In genomic region chr9:88991066-88992030, GRCh38 we compare ENCODE assay signal across 9 cellular contexts. TPM values are rescaled to one million over a fixed set of nuclear protein-coding genes. Genes with fewer than 3 reads are reported as not detected.
DNase-seq lines count a peak whose midpoint lies in the region; ATAC-seq and TF ChIP-seq lines count a peak whose summit lies in the region.
"Had no signal": no experiment of that assay in that cellular context is flagged by ENCODE, and none has a peak within 500 bp of the region (broad histone marks: within the 10 kb centered on the region; RNA-seq: fewer than 3 reads in every experiment).

Gene S1PR3 (plus strand): TSS chr9:88991468. CDS start chr9:89001201, 9,733 bp downstream.

- H3K27ac Mint-ChIP-seq in neural progenitor cell = peak within 1 kb of the TSS; percentile 85

- no peaks in the 10 kb centered on the region for H3K9me3 ChIP-seq in neural progenitor cell (ENCODE audit: low read depth)

- H3K36me3 ChIP-seq in neural progenitor cell (no peaks in the 10 kb centered on the region), urinary bladder (ENCODE audit: insufficient read depth) (no peaks in the 10 kb centered on the region)

- H3K4me3 Mint-ChIP-seq in neural progenitor cell = peak within 1 kb of the TSS; percentile 97

- DNase-seq in DMS 273 (lab: John Stamatoyannopoulos, UW; ENCODE audit: unreplicated experiment) (peak; percentile 75), DMS 273 treated with DMSO at 0.1 percent for 48 hours (lab: John Stamatoyannopoulos, UW) (no peak), activated T-cell treated with anti-CD3 and anti-CD28 coated beads for 1 hour (ENCODE audit: low read depth) (peak; percentile 8), foreskin keratinocyte (peak in 1 of 2 donors; percentile 42), neural progenitor cell (ENCODE audit: low spot score) (peak; percentile 89), GM19240 (ENCODE audit: insufficient read length, low spot score) (no peak), putamen (ENCODE audit: low spot score) (no peak)

- ATAC-seq in foreskin keratinocyte = peak; percentile 76

- TF ChIP-seq CTCF in foreskin keratinocyte (conservative IDR thresholded peaks at IDR 0.05) = peak; percentile 38
- TF ChIP-seq CTCF in neural progenitor cell (IDR thresholded peaks at IDR 0.05) = peak; percentile 34

- H3K36me3 Mint-ChIP-seq in neural progenitor cell = peaks cover 17% of the 10 kb centered on the region

- H3F3A ChIP-seq in neural progenitor cell (ENCODE audit: low read depth) = peaks cover 16% of the 10 kb centered on the region

- peaks cover 43% of the 10 kb centered on the region for H4K20me1 ChIP-seq in neural progenitor cell (ENCODE audit: low read depth)

- peak within 1 kb of the TSS; percentile 98 for H3K4me2 ChIP-seq in neural progenitor cell

- H3K27ac ChIP-seq in foreskin keratinocyte (peak within 1 kb of the TSS; percentile 70), neural progenitor cell (peak within 1 kb of the TSS; percentile 84), urinary bladder (ENCODE audit: low read depth) (no peak within 1 kb of the TSS)
- H3K27ac ChIP-seq: 22Rv1 had no signal

- no peaks in the 10 kb centered on the region for H3K27me3 Mint-ChIP-seq in neural progenitor cell (ENCODE audit: insufficient read depth, low read depth)

- peaks cover 56% of the 10 kb centered on the region for H3K4me1 Mint-ChIP-seq in neural progenitor cell

- H3K79me2 ChIP-seq in neural progenitor cell (ENCODE audit: low read depth) = peaks cover 49% of the 10 kb centered on the region

- H3K27me3 ChIP-seq in foreskin keratinocyte (no peaks in the 10 kb centered on the region), neural progenitor cell (no peaks in the 10 kb centered on the region)

- H2AFZ ChIP-seq in neural progenitor cell (replicated peaks) = peak within 1 kb of the TSS; percentile 66

- peak within 1 kb of the TSS; percentile 95 for H3K4me3 ChIP-seq in neural progenitor cell
- peak within 1 kb of the TSS; percentile 84 for H3K4me3 ChIP-seq in urinary bladder (ENCODE audit: low read depth, low read length)

- peak within 1 kb of the TSS; percentile 46 for H3K9ac ChIP-seq in neural progenitor cell

- under 1% methylated on average over 93 of the region's 93 CpGs for WGBS in urinary bladder

- no peaks in the 10 kb centered on the region for H3K4me1 ChIP-seq in foreskin keratinocyte
- peaks cover 32% of the 10 kb centered on the region for H3K4me1 ChIP-seq in neural progenitor cell
- H3K4me1 ChIP-seq in urinary bladder (ENCODE audit: insufficient read depth) = no peaks in the 10 kb centered on the region

- peaks cover 3% of the 10 kb centered on the region for H3K9me3 Mint-ChIP-seq in neural progenitor cell

RNA-seq across cellular contexts. Expression of gene S1PR3, which starts in this region (rescaled TPM):
- total RNA-seq in foreskin keratinocyte (6.5 and 7.1 TPM in 2 replicates), neural progenitor cell (ENCODE audit: low replicate concordance) (21.6 and 29.4 TPM in 2 replicates), urinary bladder (47.8 TPM)
- polyA plus RNA-seq in foreskin keratinocyte (2.5 and 3.1 TPM in 2 replicates), urinary bladder (47.4 TPM)

Comparison
In these comparisons a context has a peak if more than half of its experiments do, and no peak if none do; other contexts are left out.
1. RNA of gene S1PR3 (polyA plus RNA-seq): 47.4 TPM in urinary bladder (single experiment); 2.5 to 3.1 TPM in foreskin keratinocyte; every median in the first group is over 10 times any median in the second.
2. DNase-seq: peak in DMS 273 (single experiment), activated T-cell treated with anti-CD3 and anti-CD28 coated beads for 1 hour (single experiment) and neural progenitor cell (single experiment); none in DMS 273 treated with DMSO at 0.1 percent for 48 hours (single experiment), GM19240 (single experiment) and putamen (single experiment).